8 cellular contexts compared by ENCODE assay signal in genomic region chr12:18158774-18159557, GRCh38.
DNase-seq lines count a peak whose midpoint lies in the region; ATAC-seq and TF ChIP-seq lines count a peak whose summit lies in the region.

No MANE protein-coding gene starts in this region.

- H3K27ac ChIP-seq in CD4-positive, alpha-beta T cell (ENCODE audit: low read depth, low read length): no peak overlapping the region

- no peaks in the 10 kb centered on the region for H3K9me3 ChIP-seq in CD4-positive, alpha-beta T cell (ENCODE audit: control insufficient read depth, low read length)

- no peaks in the 10 kb centered on the region for H3K27me3 ChIP-seq in CD4-positive, alpha-beta T cell (ENCODE audit: control insufficient read depth, insufficient read depth, low read length)
- H3K27me3 ChIP-seq in kidney epithelial cell (ENCODE audit: control insufficient read depth, insufficient read depth, low read length): no peaks in the 10 kb centered on the region

- no peak overlapping the region for H3K4me3 ChIP-seq in kidney epithelial cell (ENCODE audit: low read depth, low read length)

- no peaks in the 10 kb centered on the region for H3K9me3 Mint-ChIP-seq in CD4-positive, alpha-beta T cell
- peaks cover 2% of the 10 kb centered on the region for H3K9me3 Mint-ChIP-seq in activated CD8-positive, alpha-beta T cell treated with anti-CD3 and anti-CD28 coated beads for 36 hours

- H3K27me3 Mint-ChIP-seq in CD4-positive, alpha-beta T cell: no peaks in the 10 kb centered on the region
- no peaks in the 10 kb centered on the region for H3K27me3 Mint-ChIP-seq in activated CD8-positive, alpha-beta T cell treated with anti-CD3 and anti-CD28 coated beads for 36 hours

- no peaks in the 10 kb centered on the region for H3K36me3 Mint-ChIP-seq in CD4-positive, alpha-beta T cell (ENCODE audit: low read depth)
- no peaks in the 10 kb centered on the region for H3K36me3 Mint-ChIP-seq in activated CD8-positive, alpha-beta T cell treated with anti-CD3 and anti-CD28 coated beads for 36 hours (ENCODE audit: low read depth)

- no peaks in the 10 kb centered on the region for H3K36me3 ChIP-seq in kidney epithelial cell (ENCODE audit: control insufficient read depth, insufficient read depth, low read length)

- no peak for DNase-seq in CD4-positive, alpha-beta T cell
- peak; percentile 8 for DNase-seq in HPDE6-E6E7 (ENCODE audit: extremely low spot score)
- DNase-seq in activated CD8-positive, alpha-beta T cell treated with anti-CD3 and anti-CD28 coated beads for 36 hours: peak; percentile 40
- DNase-seq in kidney epithelial cell (ENCODE audit: low read depth): no peak
- DNase-seq in SHP77 treated with DMSO at 0.1 percent for 48 hours (lab: John Stamatoyannopoulos, UW): no peak
- no peak for DNase-seq in cerebellar nuclear complex (lab: John Stamatoyannopoulos, UW)

- POLR2A ChIA-PET in CD4-positive, alpha-beta T cell (lab: Charles Lee): no interaction called here
- POLR2A ChIA-PET in activated CD8-positive, alpha-beta T cell treated with anti-CD3 and anti-CD28 coated beads for 36 hours (lab: Charles Lee): no interaction called here

- no peaks in the 10 kb centered on the region for H3K4me1 Mint-ChIP-seq in CD4-positive, alpha-beta T cell (ENCODE audit: low read depth)
- no peaks in the 10 kb centered on the region for H3K4me1 Mint-ChIP-seq in activated CD8-positive, alpha-beta T cell treated with anti-CD3 and anti-CD28 coated beads for 36 hours (ENCODE audit: low read depth)

- intact Hi-C loops in CD4-positive, alpha-beta T cell (cut with DNase I, micrococcal nuclease): no loop called here
- intact Hi-C loops in activated CD8-positive, alpha-beta T cell treated with anti-CD3 and anti-CD28 coated beads for 36 hours (cut with micrococcal nuclease): loop anchor here (2.0 kb wide), 1 partner anchor 66 kb away; no protein-coding TSS in a partner anchor

- TF ChIP-seq CTCF in CD4-positive, alpha-beta T cell (IDR thresholded peaks at IDR 0.05): peak; percentile 43
- TF ChIP-seq CTCF in GM12873 (IDR thresholded peaks at IDR 0.05; ENCODE audit: insufficient read depth, low read depth, low read length, missing control alignments): peak; percentile 81
- TF ChIP-seq CTCF in activated CD8-positive, alpha-beta T cell treated with anti-CD3 and anti-CD28 coated beads for 36 hours (IDR thresholded peaks at IDR 0.05): peak; percentile 74
- TF ChIP-seq CTCF in kidney epithelial cell (IDR thresholded peaks at IDR 0.05; ENCODE audit: insufficient read depth, low read length, poor library complexity, severe bottlenecking): peak; percentile 81

- CTCF ChIA-PET in CD4-positive, alpha-beta T cell (lab: Charles Lee): no interaction called here
- CTCF ChIA-PET in activated CD8-positive, alpha-beta T cell treated with anti-CD3 and anti-CD28 coated beads for 36 hours (lab: Charles Lee): interaction anchor here (1.0 to 1.9 kb wide), 6 partner anchors 8 to 1056 kb away, joined by 3 to 10 read pairs (median 4); no protein-coding TSS in a partner anchor

- no peak overlapping the region for H3K4me3 Mint-ChIP-seq in CD4-positive, alpha-beta T cell
- no peak overlapping the region for H3K4me3 Mint-ChIP-seq in activated CD8-positive, alpha-beta T cell treated with anti-CD3 and anti-CD28 coated beads for 36 hours

- ATAC-seq in CD4-positive, alpha-beta T cell (ENCODE audit: poor library complexity): no peak
- ATAC-seq in activated CD8-positive, alpha-beta T cell treated with anti-CD3 and anti-CD28 coated beads for 36 hours: peak; percentile 45
- ATAC-seq in HG02610 (IDR thresholded peaks at IDR 0.05; ENCODE audit: unreplicated experiment): no peak

- H3K27ac Mint-ChIP-seq in CD4-positive, alpha-beta T cell: no peak overlapping the region
- H3K27ac Mint-ChIP-seq in activated CD8-positive, alpha-beta T cell treated with anti-CD3 and anti-CD28 coated beads for 36 hours: no peak overlapping the region

Comparison
In these comparisons a context has a peak if more than half of its experiments do, and no peak if none do; other contexts are left out.
1. DNase-seq: peak in HPDE6-E6E7 (single experiment) and activated CD8-positive, alpha-beta T cell treated with anti-CD3 and anti-CD28 coated beads for 36 hours (single experiment); none in CD4-positive, alpha-beta T cell (0 of 10), kidney epithelial cell (single experiment), SHP77 treated with DMSO at 0.1 percent for 48 hours (single experiment) and cerebellar nuclear complex (0 of 2).
2. Peak in every context shown above with its lines, with median percentiles within 50 percentile points of each other: CTCF ChIP-seq.